In genomic region chr11:75352417-75353206, GRCh38 we compare ENCODE assay signal across 8 cellular contexts. TPM values are rescaled to one million over a fixed set of nuclear protein-coding genes. Genes with fewer than 3 reads are reported as not detected.
DNase-seq lines count a peak whose midpoint lies in the region; ATAC-seq and TF ChIP-seq lines count a peak whose summit lies in the region.

No MANE protein-coding gene starts in this region.

- no peak for TF ChIP-seq EP300 in tibial nerve (IDR thresholded peaks at IDR 0.05)

- peaks cover 6 to 21% of the 10 kb centered on the region in 2 donors for H3K4me1 ChIP-seq in lung (ENCODE audit: control insufficient read depth in 2 of 2, insufficient read depth in 2 of 2, low read length in 2 of 2)
- H3K4me1 ChIP-seq in tibial nerve: peaks cover 0 to 55% (median 27%) of the 10 kb centered on the region in 4 donors

- peak; percentile 27 for ATAC-seq in lung (ENCODE audit: insufficient read depth, low FRiP score)

- H3K27me3 ChIP-seq in lung (ENCODE audit: control insufficient read depth, insufficient read depth) (no peaks in the 10 kb centered on the region), tibial nerve (no peaks in the 10 kb centered on the region)

- DNase-seq in DMS114 treated with DMSO at 0.1 percent for 48 hours (lab: John Stamatoyannopoulos, UW; ENCODE audit: unreplicated experiment) (peak; percentile 6), NCI-H1105 treated with DMSO at 0.1 percent for 48 hours (lab: John Stamatoyannopoulos, UW) (peak; percentile 90), astrocyte of the spinal cord (ENCODE audit: low read depth, low spot score) (no peak), lung (ENCODE audit: low spot score) (peak; percentile 69), tibial nerve (ENCODE audit: low spot score in 2 of 2) (no peak), T1000 (lab: John Stamatoyannopoulos, UW) (no peak), iPS-NIHi11 (ENCODE audit: low spot score) (no peak), NCI-H345 treated with DMSO at 0.1 percent for 48 hours (lab: John Stamatoyannopoulos, UW; ENCODE audit: unreplicated experiment) (no peak)

- in situ Hi-C loops in astrocyte of the spinal cord (cut with HindIII; ENCODE audit: low sequenced_read_pairs): no loop called here

- H3K27ac ChIP-seq in lung (ENCODE audit: low read depth in 1 of 2, low read length in 1 of 2) (peak overlapping the region; percentile 21 to 97), tibial nerve (peak overlapping the region; percentile 8 to 95 (median 92))

- WGBS in lung, 2 donors: 8 to 9% methylated on average over 12 of the region's 12 CpGs
- WGBS in tibial nerve, 2 donors: 14 to 28% methylated on average over 11 to 12 of the region's 12 CpGs

- H3K9me3 ChIP-seq in lung (ENCODE audit: control insufficient read depth in 2 of 2, insufficient read depth in 1 of 2, low read length in 1 of 2) (no peaks in the 10 kb centered on the region), tibial nerve (no peaks in the 10 kb centered on the region)

- H3K36me3 ChIP-seq in lung (ENCODE audit: control insufficient read depth in 2 of 2, insufficient read depth in 2 of 2, low read length in 2 of 2) (no peaks in the 10 kb centered on the region), tibial nerve (no peaks in the 10 kb centered on the region)

- TF ChIP-seq POLR2A in tibial nerve (IDR thresholded peaks at IDR 0.05): no peak

- H3K4me3 ChIP-seq in astrocyte of the spinal cord (ENCODE audit: low read depth, low read length) (peak overlapping the region; percentile 42), lung (no peak overlapping the region), tibial nerve (peak overlapping the region; percentile 45 to 83 (median 58))

- no peak for TF ChIP-seq CTCF in astrocyte of the spinal cord (IDR thresholded peaks at IDR 0.05; ENCODE audit: low read depth, low read length)
- TF ChIP-seq CTCF in lung (IDR thresholded peaks at IDR 0.05; ENCODE audit: control extremely low read depth, extremely low read depth): no peak
- no peak for TF ChIP-seq CTCF in tibial nerve (IDR thresholded peaks at IDR 0.05)

RNA-seq across cellular contexts. Expression of gene ARRB1, which starts 1.2 kb away (rescaled TPM):
- total RNA-seq in lung: 100 to 1,000 TPM in 1 of 2 donors, 10 to 100 TPM in 1; 64.4 to 145 TPM
- 10 to 100 TPM; 39.8 to 46.0 TPM for polyA plus RNA-seq in lung
- total RNA-seq in tibial nerve: 10 to 100 TPM; 38.2 to 68.1 (median 45.8) TPM

RNA-seq across cellular contexts. Expression of gene RPS3, which starts 46.7 kb away (rescaled TPM):
- total RNA-seq in lung: 1,000 to 10,000 TPM; 1,036 to 2,104 TPM
- 1,000 to 10,000 TPM; 2,193 to 2,813 TPM for polyA plus RNA-seq in lung
- total RNA-seq in tibial nerve: 1,000 to 10,000 TPM; 1,012 to 1,395 (median 1,115) TPM

Comparison
In these comparisons a context has a peak if more than half of its experiments do, and no peak if none do; other contexts are left out.
1. DNase-seq: peak in DMS114 treated with DMSO at 0.1 percent for 48 hours (single experiment), NCI-H1105 treated with DMSO at 0.1 percent for 48 hours (single experiment) and lung (single experiment); none in astrocyte of the spinal cord (single experiment), tibial nerve (0 of 2), T1000 (single experiment), iPS-NIHi11 (single experiment) and NCI-H345 treated with DMSO at 0.1 percent for 48 hours (single experiment).